Comparison of ENCODE assay signal across 9 cellular contexts in the genomic region with DNA sequence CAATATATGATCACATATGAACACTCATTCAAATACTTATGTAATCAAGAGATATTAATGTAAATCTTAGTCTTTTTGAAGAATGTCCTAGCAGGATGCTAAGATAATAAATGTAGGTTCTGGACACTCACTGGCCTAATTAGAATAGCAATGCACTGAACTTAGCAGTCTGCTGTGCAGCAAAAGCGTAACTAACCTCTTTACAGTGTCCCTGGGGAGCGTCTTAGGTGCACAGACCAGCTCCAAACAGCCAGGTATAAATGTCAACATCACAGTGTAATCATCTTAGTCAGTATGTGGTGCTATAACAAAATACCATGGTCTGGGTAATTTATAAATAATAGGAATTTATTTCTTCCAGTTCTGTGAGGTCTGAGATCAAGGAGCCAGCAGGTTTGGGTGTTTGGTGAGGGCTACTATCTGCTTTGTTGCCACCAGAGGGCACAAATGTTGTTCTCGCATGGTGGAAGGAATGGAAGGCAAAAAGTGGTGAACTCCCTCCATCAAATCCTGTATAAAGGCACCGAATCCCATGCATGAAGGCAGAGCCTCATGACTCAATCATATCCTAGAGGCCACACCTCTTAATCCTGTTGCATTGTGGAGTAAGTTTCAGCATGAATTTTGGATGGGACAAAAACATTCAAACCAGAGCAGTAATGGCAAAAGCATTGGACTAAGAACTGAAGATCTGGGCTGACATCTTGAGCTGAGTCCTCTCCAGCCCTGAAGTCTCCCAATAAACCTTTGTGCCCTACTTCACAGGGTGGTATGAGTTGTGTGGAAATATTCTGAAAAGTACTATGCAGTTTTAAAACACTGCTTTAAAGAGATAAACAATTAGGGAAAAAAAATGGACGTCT. TPM values are rescaled to one million over a fixed set of nuclear protein-coding genes. Genes with fewer than 3 reads are reported as not detected.
A peak's percentile ranks its signal among the peaks of the same experiment; 100 is the strongest.
DNase-seq lines count a peak whose midpoint lies in the region; ATAC-seq and TF ChIP-seq lines count a peak whose summit lies in the region.
"Had no signal": no experiment of that assay in that cellular context is flagged by ENCODE, and none has a peak within 500 bp of the region (broad histone marks: within the 10 kb centered on the region; RNA-seq: fewer than 3 reads in every experiment).

No MANE protein-coding gene starts in this region.

- H3K27ac ChIP-seq in OCI-LY7 (ENCODE audit: low read depth, low read length, poor library complexity, severe bottlenecking): no peak overlapping the region

- H3K79me2 ChIP-seq in OCI-LY7 (ENCODE audit: insufficient read depth, low read depth, low read length): no peaks in the 10 kb centered on the region

- CTCF ChIA-PET in AG04449 (lab: Yijun Ruan, JAX) (interaction anchor here (0.9 to 3.7 kb wide), 8 partner anchors 10 to 556 kb away, joined by 3 to 23 read pairs (median 5); no protein-coding TSS in a partner anchor), OCI-LY7 (lab: Charles Lee; ENCODE audit: unreplicated experiment) (no interaction called here)

- H3K4me1 ChIP-seq in OCI-LY7 (ENCODE audit: insufficient read depth, low read length, poor library complexity, severe bottlenecking): no peaks in the 10 kb centered on the region

- H2AFZ ChIP-seq in OCI-LY7 (ENCODE audit: low read length): no peak overlapping the region

- H3K9me2 ChIP-seq in OCI-LY7 (ENCODE audit: insufficient read depth, low read length): no peaks in the 10 kb centered on the region

- no peaks in the 10 kb centered on the region for H4K20me1 ChIP-seq in OCI-LY7 (ENCODE audit: insufficient read depth, low read length)

- no peaks in the 10 kb centered on the region for H3K36me3 ChIP-seq in OCI-LY7 (ENCODE audit: insufficient read depth, low read length)

- ATAC-seq in GM18870 (IDR thresholded peaks at IDR 0.05; ENCODE audit: unreplicated experiment): no peak
- ATAC-seq: naive thymus-derived CD4-positive, alpha-beta T cell had no signal

- H3K4me3 ChIP-seq in AG04449 (ENCODE audit: low read depth, low read length): no peak overlapping the region
- no peak overlapping the region for H3K4me3 ChIP-seq in OCI-LY7 (ENCODE audit: low read depth, low read length, poor library complexity, severe bottlenecking)

- POLR2A ChIA-PET in AG04449 (lab: Yijun Ruan, JAX) (no interaction called here), OCI-LY7 (lab: Charles Lee) (interaction anchor here (0.9 kb wide), 1 partner anchor 326 kb away, joined by 5 read pairs; no protein-coding TSS in a partner anchor)

- TF ChIP-seq CTCF in AG04449 (IDR thresholded peaks at IDR 0.05; ENCODE audit: insufficient read depth, low read length, missing control alignments): peak; percentile 46
- TF ChIP-seq CTCF in GM12872 (IDR thresholded peaks at IDR 0.05; ENCODE audit: insufficient read depth, low read depth, low read length): peak; percentile 58
- peak; percentile 81 for TF ChIP-seq CTCF in OCI-LY7 (conservative IDR thresholded peaks at IDR 0.05; ENCODE audit: low read length)

- BruUV-seq in OCI-LY7 (replicated peaks; lab: Mats Ljungman, UMichigan): no TSS peak

- DNase-seq in AG04449 (ENCODE audit: low read depth, low spot score) (no peak), OCI-LY7 (ENCODE audit: low spot score) (peak; percentile 43), fibroblast of peridontal ligament (ENCODE audit: extremely low read depth) (peak; percentile 34), NCI-H2081 (lab: John Stamatoyannopoulos, UW) (no peak), GDM1 (lab: John Stamatoyannopoulos, UW) (no peak)
- DNase-seq in stimulated activated CD8-positive, alpha-beta memory T cell treated with anti-CD3 and anti-CD28 coated beads, Interleukin-4, amount 100 ng/mL, for 48 hours: no peak
- DNase-seq: naive thymus-derived CD4-positive, alpha-beta T cell had no signal

- intact Hi-C loops in OCI-LY7 (cut with micrococcal nuclease; ENCODE audit: unreplicated experiment): no loop called here

- H3K4me2 ChIP-seq in OCI-LY7 (ENCODE audit: low read length): no peak overlapping the region

- peaks cover 3% of the 10 kb centered on the region; the same call in 1 of the 2 replicates for H3K9me3 ChIP-seq in OCI-LY7 (ENCODE audit: low read length)

RNA-seq across cellular contexts. Expression of gene FOXO3, which starts 41.8 kb away (rescaled TPM):
- 3.0 and 3.8 TPM in 2 replicates for total RNA-seq in OCI-LY7 (2014; rRNA removed; shearing (Covaris generic))
- 9.4 and 9.9 TPM in 2 replicates for total RNA-seq in OCI-LY7 (2022)

Comparison
In these comparisons a context has a peak if more than half of its experiments do, and no peak if none do; other contexts are left out.
1. DNase-seq: peak in OCI-LY7 (single experiment) and fibroblast of peridontal ligament (single experiment); none in AG04449 (single experiment), stimulated activated CD8-positive, alpha-beta memory T cell treated with anti-CD3 and anti-CD28 coated beads, Interleukin-4, amount 100 ng/mL, for 48 hours (single experiment), NCI-H2081 (0 of 2) and GDM1 (single experiment).
2. Peak in every context shown above with its lines, with median percentiles within 50 percentile points of each other: CTCF ChIP-seq.